1 cellular context compared by ENCODE assay signal in genomic region chr20:2156666-2157624, GRCh38.
TF ChIP-seq lines count a peak whose summit lies in the region.

No MANE protein-coding gene starts in this region.

TF ChIP-seq in HepG2, 621 proteins besides CTCF, POLR2A, EP300 and RAD21 (continued from another document and continues in another):
- no peak for TF ChIP-seq CSRNP1 (CRISPR knock-in tag; IDR thresholded peaks at IDR 0.05)
- no peak for TF ChIP-seq ZNF337 (CRISPR knock-in tag; IDR thresholded peaks at IDR 0.05; ENCODE audit: borderline replicate concordance, low read depth)
- TF ChIP-seq PBX2 (CRISPR knock-in tag; IDR thresholded peaks at IDR 0.05), result no peak
- TF ChIP-seq ZNF281 (CRISPR knock-in tag; IDR thresholded peaks at IDR 0.05; ENCODE audit: borderline replicate concordance), result no peak
- TF ChIP-seq CENPT (CRISPR knock-in tag; IDR thresholded peaks at IDR 0.05; ENCODE audit: low read depth), result no peak
- TF ChIP-seq TFAP4 (IDR thresholded peaks at IDR 0.05; ENCODE audit: borderline replicate concordance, low read depth), result no peak
- TF ChIP-seq SATB2 (CRISPR knock-in tag; IDR thresholded peaks at IDR 0.05), result no peak
- TF ChIP-seq TRIM24 (CRISPR knock-in tag; IDR thresholded peaks at IDR 0.05), result no peak
- TF ChIP-seq KDM6A (CRISPR knock-in tag; IDR thresholded peaks at IDR 0.05; ENCODE audit: low read depth), result no peak; the same call in 1 of the 2 replicates
- 0 out of 2 replicates have a peak, but pooled peaks have one; percentile 23 for TF ChIP-seq MEF2D (CRISPR knock-in tag; IDR thresholded peaks at IDR 0.05)
- TF ChIP-seq YEATS2 (CRISPR knock-in tag; IDR thresholded peaks at IDR 0.05; ENCODE audit: borderline replicate concordance), result no peak
- TF ChIP-seq CEBPG (CRISPR knock-in tag; IDR thresholded peaks at IDR 0.05), result peak; percentile 33; the same call in 1 of the 2 replicates
- TF ChIP-seq RFX3 (CRISPR knock-in tag; IDR thresholded peaks at IDR 0.05), result no peak
- TF ChIP-seq PRDM15 (CRISPR knock-in tag; IDR thresholded peaks at IDR 0.05), result no peak
- TF ChIP-seq ZNF10 (CRISPR knock-in tag; IDR thresholded peaks at IDR 0.05; ENCODE audit: borderline replicate concordance, low read depth), result no peak
- TF ChIP-seq ZNF577 (CRISPR knock-in tag; IDR thresholded peaks at IDR 0.05; ENCODE audit: borderline replicate concordance, low read depth), result no peak
- TF ChIP-seq GZF1 (CRISPR knock-in tag; IDR thresholded peaks at IDR 0.05), result no peak
- TF ChIP-seq ZC3H13 (CRISPR knock-in tag; IDR thresholded peaks at IDR 0.05), result no peak
- TF ChIP-seq ZNF800 (CRISPR knock-in tag; IDR thresholded peaks at IDR 0.05), result no peak
- no peak for TF ChIP-seq ATF7-NPFF (CRISPR knock-in tag; IDR thresholded peaks at IDR 0.05; ENCODE audit: low read depth)
- TF ChIP-seq PAWR (CRISPR knock-in tag; IDR thresholded peaks at IDR 0.05; ENCODE audit: borderline replicate concordance), result no peak
- no peak for TF ChIP-seq PRDM4 (CRISPR knock-in tag; IDR thresholded peaks at IDR 0.05; ENCODE audit: borderline replicate concordance)
- no peak for TF ChIP-seq ZNF501 (CRISPR knock-in tag; IDR thresholded peaks at IDR 0.05)
- TF ChIP-seq SRF (IDR thresholded peaks at IDR 0.05; ENCODE audit: low read depth, low read length), result no peak
- peak; percentile 50; the same call in 1 of the 2 replicates for TF ChIP-seq PITX1 (CRISPR knock-in tag; IDR thresholded peaks at IDR 0.05)
- peak; percentile 28; the same call in 1 of the 2 replicates for TF ChIP-seq BCL6 (CRISPR knock-in tag; IDR thresholded peaks at IDR 0.05)
- TF ChIP-seq MYC (CRISPR knock-in tag; IDR thresholded peaks at IDR 0.05; ENCODE audit: borderline replicate concordance), result no peak
- TF ChIP-seq ZNF556 (CRISPR knock-in tag; IDR thresholded peaks at IDR 0.05; ENCODE audit: borderline replicate concordance), result peak; percentile 42; the same call in 1 of the 2 replicates
- TF ChIP-seq ZNF839 (CRISPR knock-in tag; IDR thresholded peaks at IDR 0.05; ENCODE audit: borderline replicate concordance), result no peak
- no peak for TF ChIP-seq ZNF749 (CRISPR knock-in tag; IDR thresholded peaks at IDR 0.05; ENCODE audit: borderline replicate concordance)
- no peak for TF ChIP-seq KLF13 (CRISPR knock-in tag; IDR thresholded peaks at IDR 0.05)
- no peak for TF ChIP-seq LRRFIP1 (CRISPR knock-in tag; conservative IDR thresholded peaks at IDR 0.05)
- TF ChIP-seq SRSF1 (optimal IDR thresholded peaks at IDR 0.05; ENCODE audit: low read depth, low read length), result no peak
- no peak for TF ChIP-seq SMAD3 (CRISPR knock-in tag; IDR thresholded peaks at IDR 0.05)
- TF ChIP-seq ATF2 (CRISPR knock-in tag; IDR thresholded peaks at IDR 0.05), result 0 out of 2 replicates have a peak, but pooled peaks have one; percentile 17
- TF ChIP-seq FOXO1 (CRISPR knock-in tag; IDR thresholded peaks at IDR 0.05), result peak; percentile 29; the same call in 1 of the 2 replicates
- TF ChIP-seq ZSCAN9 (CRISPR knock-in tag; IDR thresholded peaks at IDR 0.05; ENCODE audit: borderline replicate concordance), result no peak
- no peak for TF ChIP-seq IRF1 (CRISPR knock-in tag; IDR thresholded peaks at IDR 0.05; ENCODE audit: low read depth)
- no peak for TF ChIP-seq NR3C1 (CRISPR knock-in tag; IDR thresholded peaks at IDR 0.05)
- TF ChIP-seq MTF1 (CRISPR knock-in tag; IDR thresholded peaks at IDR 0.05), result no peak
